Comparison of ENCODE assay signal across 15 cellular contexts in genomic region chr11:119378851-119379465, GRCh38. TPM values are rescaled to one million over a fixed set of nuclear protein-coding genes. Genes with fewer than 3 reads are reported as not detected.
A peak's percentile ranks its signal among the peaks of the same experiment; 100 is the strongest.
DNase-seq lines count a peak whose midpoint lies in the region; ATAC-seq and TF ChIP-seq lines count a peak whose summit lies in the region.
"Had no signal": no experiment of that assay in that cellular context is flagged by ENCODE, and none has a peak within 500 bp of the region (broad histone marks: within the 10 kb centered on the region; RNA-seq: fewer than 3 reads in every experiment).

No MANE protein-coding gene starts in this region.

- H3K9me3 Mint-ChIP-seq in nephron progenitor cell (no peaks in the 10 kb centered on the region), Calu3 (ENCODE audit: low read depth, unreplicated experiment) (no peaks in the 10 kb centered on the region)
- H3K9me3 Mint-ChIP-seq: activated naive CD4-positive, alpha-beta T cell treated with anti-CD3 and anti-CD28 coated beads, Interleukin-2, amount 50 U/mL, for 72 hours had no signal

- H3K36me3 ChIP-seq in SK-N-MC (ENCODE audit: insufficient read depth, low read length) (no peaks in the 10 kb centered on the region), left ventricle myocardium inferior (no peaks in the 10 kb centered on the region)
- H3K36me3 ChIP-seq: lower lobe of right lung, thoracic aorta had no signal

- peak; percentile 49 for DNase-seq in ELF-1 (ENCODE audit: low read depth, low spot score)
- no peak for DNase-seq in SK-N-MC (ENCODE audit: low read depth, low spot score)
- no peak for DNase-seq in left ventricle myocardium inferior
- DNase-seq in nephron progenitor cell: no peak
- no peak for DNase-seq in Calu3
- no peak for DNase-seq in effector CD4-positive, alpha-beta T cell
- no peak for DNase-seq in RKO (ENCODE audit: low spot score)
- DNase-seq: activated CD4-positive, CD25-positive, alpha-beta regulatory T cell; cerebellar nuclear complex; DMS53; lower lobe of right lung had no signal

- no peak for TF ChIP-seq CTCF in left ventricle myocardium inferior (IDR thresholded peaks at IDR 0.05; ENCODE audit: borderline replicate concordance)
- TF ChIP-seq CTCF in nephron progenitor cell (IDR thresholded peaks at IDR 0.05): no peak
- no peak for TF ChIP-seq CTCF in Calu3 (IDR thresholded peaks at IDR 0.05; ENCODE audit: unreplicated experiment)

- peaks cover 41% of the 10 kb centered on the region for H3K4me1 Mint-ChIP-seq in nephron progenitor cell
- H3K4me1 Mint-ChIP-seq in Calu3 (ENCODE audit: low read depth, unreplicated experiment): no peaks in the 10 kb centered on the region

- CTCF ChIA-PET in Calu3 (lab: Charles Lee): no interaction called here

- no peak overlapping the region for H3K9ac ChIP-seq in SK-N-MC (ENCODE audit: insufficient read length)

- no peaks in the 10 kb centered on the region for H3K27me3 ChIP-seq in left ventricle myocardium inferior (ENCODE audit: low read depth)

- H3K9me3 ChIP-seq in SK-N-MC (ENCODE audit: low read depth, low read length) (no peaks in the 10 kb centered on the region), left ventricle myocardium inferior (replicated peaks) (no peaks in the 10 kb centered on the region)
- H3K9me3 ChIP-seq: lower lobe of right lung, thoracic aorta had no signal

- H3K36me3 Mint-ChIP-seq in nephron progenitor cell (ENCODE audit: low read depth): no peaks in the 10 kb centered on the region
- no peaks in the 10 kb centered on the region for H3K36me3 Mint-ChIP-seq in Calu3 (ENCODE audit: insufficient read depth, unreplicated experiment)
- H3K36me3 Mint-ChIP-seq: activated naive CD4-positive, alpha-beta T cell treated with anti-CD3 and anti-CD28 coated beads, Interleukin-2, amount 50 U/mL, for 72 hours had no signal

- H3K27ac ChIP-seq in SK-N-MC (0 out of 2 replicates have a peak overlapping the region, but pooled peaks have one; percentile 46), left ventricle myocardium inferior (replicated peaks) (peak overlapping the region; percentile 95)
- H3K27ac ChIP-seq: lower lobe of right lung, thoracic aorta had no signal

- no peak for ATAC-seq in GM21526 (IDR thresholded peaks at IDR 0.05; ENCODE audit: low FRiP score, unreplicated experiment)
- ATAC-seq: activated naive CD4-positive, alpha-beta T cell treated with anti-CD3 and anti-CD28 coated beads, Interleukin-2, amount 50 U/mL, for 72 hours; lower lobe of right lung had no signal

- intact Hi-C loops in left ventricle myocardium inferior (cut with micrococcal nuclease) (no loop called here), Calu3 (cut with micrococcal nuclease; ENCODE audit: unreplicated experiment) (no loop called here)

- H3K27me3 Mint-ChIP-seq in nephron progenitor cell (ENCODE audit: low read depth, poor library complexity) (peaks cover 19% of the 10 kb centered on the region), Calu3 (ENCODE audit: unreplicated experiment) (no peaks in the 10 kb centered on the region)

- H3K27ac Mint-ChIP-seq in nephron progenitor cell (no peak overlapping the region), Calu3 (ENCODE audit: unreplicated experiment) (no peak overlapping the region)

- H3K4me1 ChIP-seq in left ventricle myocardium inferior: peaks cover 67% of the 10 kb centered on the region

- no TSS peak for BruUV-seq in Calu3 (replicated peaks; lab: Mats Ljungman, UMichigan)

- H3K4me3 ChIP-seq in SK-N-MC: no peak overlapping the region
- peak overlapping the region; percentile 71 for H3K4me3 ChIP-seq in left ventricle myocardium inferior
- H3K4me3 ChIP-seq: lower lobe of right lung, thoracic aorta had no signal

- H3K4me3 Mint-ChIP-seq in nephron progenitor cell (peak overlapping the region; percentile 57), Calu3 (ENCODE audit: low read depth, unreplicated experiment) (no peak overlapping the region)

RNA-seq across cellular contexts. Expression of gene USP2, which starts 2.5 kb away (rescaled TPM):
- total RNA-seq in left ventricle myocardium inferior: 135 TPM
- total RNA-seq in Calu3 (2022): 1.1 TPM in 2 replicates

RNA-seq across cellular contexts. Expression of gene MFRP, which starts 32.5 kb away (rescaled TPM):
- total RNA-seq in left ventricle myocardium inferior: not detected
- not detected in 2 replicates for total RNA-seq in Calu3 (2022)
- total RNA-seq: activated naive CD4-positive, alpha-beta T cell treated with anti-CD3 and anti-CD28 coated beads, Interleukin-2, amount 50 U/mL, for 72 hours; HT-29; lower lobe of right lung had no signal

RNA-seq across cellular contexts. Expression of gene C1QTNF5, which starts 38.3 kb away (rescaled TPM):
- 14.4 TPM for total RNA-seq in left ventricle myocardium inferior
- not detected in 2 replicates for total RNA-seq in Calu3 (2022)
- total RNA-seq: activated naive CD4-positive, alpha-beta T cell treated with anti-CD3 and anti-CD28 coated beads, Interleukin-2, amount 50 U/mL, for 72 hours had no signal

RNA-seq across cellular contexts. Expression of gene THY1, which starts 44.0 kb away (rescaled TPM):
- total RNA-seq in left ventricle myocardium inferior (0.91 TPM), Calu3 (2022) (not detected in 2 replicates)
- total RNA-seq: activated naive CD4-positive, alpha-beta T cell treated with anti-CD3 and anti-CD28 coated beads, Interleukin-2, amount 50 U/mL, for 72 hours had no signal

RNA-seq across cellular contexts. Expression of gene RNF26, which starts 44.6 kb away (rescaled TPM):
- 14.0 TPM for total RNA-seq in left ventricle myocardium inferior
- 31.8 and 35.0 TPM in 2 replicates for total RNA-seq in Calu3 (2022)

Comparison
In these comparisons a context has a peak if more than half of its experiments do, and no peak if none do; other contexts are left out.
1. RNA of gene USP2, which starts 2.5 kb away (total RNA-seq): 135 TPM in left ventricle myocardium inferior (single experiment); 1.1 TPM in Calu3; every median in the first group is over 10 times any median in the second.
2. RNA of gene C1QTNF5, which starts 38.3 kb away (total RNA-seq): 14.4 TPM in left ventricle myocardium inferior (single experiment); not detected in Calu3; every median in the first group is over 10 times any median in the second.